In genomic region chr5:38433160-38433861, GRCh38 we compare ENCODE assay signal across 9 cellular contexts.
DNase-seq lines count a peak whose midpoint lies in the region; ATAC-seq and TF ChIP-seq lines count a peak whose summit lies in the region.
"Had no signal": no experiment of that assay in that cellular context is flagged by ENCODE, and none has a peak within 500 bp of the region (broad histone marks: within the 10 kb centered on the region; RNA-seq: fewer than 3 reads in every experiment).

No MANE protein-coding gene starts in this region.

- no peak for TF ChIP-seq POLR2A in ovary (IDR thresholded peaks at IDR 0.05)

- no peaks in the 10 kb centered on the region for H3K36me3 Mint-ChIP-seq in activated T-helper 17 cell treated with anti-CD3 and anti-CD28 coated beads, Interleukin-2, amount 50 U/mL, for 72 hours (ENCODE audit: low read depth)

- H3K9me3 Mint-ChIP-seq in activated T-helper 17 cell treated with anti-CD3 and anti-CD28 coated beads, Interleukin-2, amount 50 U/mL, for 72 hours, result no peaks in the 10 kb centered on the region

- H3K4me1 Mint-ChIP-seq in activated T-helper 17 cell treated with anti-CD3 and anti-CD28 coated beads, Interleukin-2, amount 50 U/mL, for 72 hours, result no peaks in the 10 kb centered on the region

- intact Hi-C loops in ovary (cut with DNase I), result loop anchor here in 2 of 4 donors (5.0 to 10.0 kb wide), 2 partner anchors 231 to 374 kb away; no protein-coding TSS in a partner anchor

- H3K27me3 Mint-ChIP-seq in activated T-helper 17 cell treated with anti-CD3 and anti-CD28 coated beads, Interleukin-2, amount 50 U/mL, for 72 hours, result peaks cover 21% of the 10 kb centered on the region

- TF ChIP-seq CTCF in foreskin fibroblast (IDR thresholded peaks at IDR 0.05; ENCODE audit: low read depth, low read length) (no peak), ovary (IDR thresholded peaks at IDR 0.05) (no peak)

- H3K27me3 ChIP-seq in SJCRH30 (no peaks in the 10 kb centered on the region), ovary (no peaks in the 10 kb centered on the region)

- H3K4me3 Mint-ChIP-seq in activated T-helper 17 cell treated with anti-CD3 and anti-CD28 coated beads, Interleukin-2, amount 50 U/mL, for 72 hours, result no peak overlapping the region

- no peak for TF ChIP-seq EP300 in ovary (IDR thresholded peaks at IDR 0.05)

- H3K36me3 ChIP-seq in SJCRH30 (no peaks in the 10 kb centered on the region), ovary (no peaks in the 10 kb centered on the region)

- H3K4me3 ChIP-seq in SJCRH30 (no peak overlapping the region), foreskin fibroblast (ENCODE audit: low read depth in 1 of 2, low read length in 2 of 2) (no peak overlapping the region), ovary (no peak overlapping the region)
- H3K4me3 ChIP-seq: dorsolateral prefrontal cortex had no signal

- WGBS in ovary, 3 donors, result 1 to 6% (median 4%) methylated on average over 6 of the region's 6 CpGs

- H3K27ac Mint-ChIP-seq in activated T-helper 17 cell treated with anti-CD3 and anti-CD28 coated beads, Interleukin-2, amount 50 U/mL, for 72 hours, result no peak overlapping the region

- H3K9me3 ChIP-seq in SJCRH30 (replicated peaks), result no peaks in the 10 kb centered on the region
- no peaks in the 10 kb centered on the region for H3K9me3 ChIP-seq in ovary

- no peak for ATAC-seq in activated T-helper 17 cell treated with anti-CD3 and anti-CD28 coated beads, Interleukin-2, amount 50 U/mL, for 72 hours (replicated peaks)
- no peak for ATAC-seq in HG02763 (IDR thresholded peaks at IDR 0.05; ENCODE audit: unreplicated experiment)

- DNase-seq in Ammon's horn (ENCODE audit: low spot score) (peak; percentile 9), SJCRH30 (peak; percentile 64 to 70), foreskin fibroblast (peak; percentile 74 to 79), ovary (peak; percentile 51 to 57 (median 55)), activated gamma-delta T cell treated with Interleukin-2 at 50 U/mL for 16 hours (no peak), DMS153 (lab: John Stamatoyannopoulos, UW) (no peak)
- DNase-seq: dorsolateral prefrontal cortex had no signal

- H3K27ac ChIP-seq in SJCRH30 (no peak overlapping the region), ovary (peak overlapping the region in 1 of 2 donors; percentile 26)
- H3K27ac ChIP-seq: dorsolateral prefrontal cortex had no signal

- peaks cover 17% of the 10 kb centered on the region for H3K4me1 ChIP-seq in SJCRH30
- H3K4me1 ChIP-seq in ovary (ENCODE audit: insufficient read depth), result peaks cover 4% of the 10 kb centered on the region

Comparison
In these comparisons a context has a peak if more than half of its experiments do, and no peak if none do; other contexts are left out.
1. DNase-seq: peak in Ammon's horn (single experiment), SJCRH30 (2 of 2), foreskin fibroblast (2 of 2) and ovary (5 of 5); none in activated gamma-delta T cell treated with Interleukin-2 at 50 U/mL for 16 hours (single experiment) and DMS153 (single experiment).